21 cellular contexts compared by ENCODE assay signal in genomic region chr7:710161-710560, GRCh38. TPM values are rescaled to one million over a fixed set of nuclear protein-coding genes. Genes with fewer than 3 reads are reported as not detected.
DNase-seq lines count a peak whose midpoint lies in the region; ATAC-seq and TF ChIP-seq lines count a peak whose summit lies in the region.
"Had no signal": no experiment of that assay in that cellular context is flagged by ENCODE, and none has a peak within 500 bp of the region (broad histone marks: within the 10 kb centered on the region; RNA-seq: fewer than 3 reads in every experiment).

No MANE protein-coding gene starts in this region.

- TF ChIP-seq CTCF in CD8-positive, alpha-beta T cell (IDR thresholded peaks at IDR 0.05), result no peak
- no peak for TF ChIP-seq CTCF in hepatocyte (IDR thresholded peaks at IDR 0.05; ENCODE audit: poor library complexity)
- TF ChIP-seq CTCF in osteocyte (IDR thresholded peaks at IDR 0.05), result no peak
- TF ChIP-seq CTCF in activated CD8-positive, alpha-beta T cell treated with anti-CD3 and anti-CD28 coated beads for 36 hours (IDR thresholded peaks at IDR 0.05), result no peak

- no peak overlapping the region for H3K4me2 ChIP-seq in hepatocyte

- H3K27me3 Mint-ChIP-seq in CD8-positive, alpha-beta T cell (ENCODE audit: low read depth), result no peaks in the 10 kb centered on the region
- no peaks in the 10 kb centered on the region for H3K27me3 Mint-ChIP-seq in osteocyte (ENCODE audit: unreplicated experiment)
- H3K27me3 Mint-ChIP-seq in activated CD8-positive, alpha-beta T cell treated with anti-CD3 and anti-CD28 coated beads for 36 hours, result no peaks in the 10 kb centered on the region

- peak overlapping the region; percentile 66 for H3K4me3 Mint-ChIP-seq in CD8-positive, alpha-beta T cell
- peak overlapping the region; percentile 33 for H3K4me3 Mint-ChIP-seq in osteocyte (ENCODE audit: unreplicated experiment)
- no peak overlapping the region for H3K4me3 Mint-ChIP-seq in activated CD8-positive, alpha-beta T cell treated with anti-CD3 and anti-CD28 coated beads for 36 hours

- CTCF ChIA-PET in CD8-positive, alpha-beta T cell (lab: Charles Lee), result interaction anchor here (1.0 to 1.3 kb wide), 2 partner anchors 92 to 377 kb away, joined by 3 to 4 read pairs; no protein-coding TSS in a partner anchor
- CTCF ChIA-PET in activated CD8-positive, alpha-beta T cell treated with anti-CD3 and anti-CD28 coated beads for 36 hours (lab: Charles Lee), result no interaction called here

- POLR2A ChIA-PET in CD8-positive, alpha-beta T cell (lab: Charles Lee), result interaction anchor here (0.7 kb wide), 1 partner anchor 249 kb away, joined by 5 read pairs; no protein-coding TSS in a partner anchor
- POLR2A ChIA-PET in activated CD8-positive, alpha-beta T cell treated with anti-CD3 and anti-CD28 coated beads for 36 hours (lab: Charles Lee), result no interaction called here

- no peak overlapping the region for H3K27ac ChIP-seq in CD8-positive, alpha-beta T cell (ENCODE audit: low read depth, low read length)
- no peak overlapping the region for H3K27ac ChIP-seq in hepatocyte
- H3K27ac ChIP-seq: 22Rv1, brain microvascular endothelial cell, right lobe of liver, tibial artery had no signal

- peaks cover 16% of the 10 kb centered on the region for H3K4me1 Mint-ChIP-seq in CD8-positive, alpha-beta T cell (ENCODE audit: low read depth)
- peaks cover 13% of the 10 kb centered on the region for H3K4me1 Mint-ChIP-seq in osteocyte (ENCODE audit: unreplicated experiment)
- peaks cover 11% of the 10 kb centered on the region for H3K4me1 Mint-ChIP-seq in activated CD8-positive, alpha-beta T cell treated with anti-CD3 and anti-CD28 coated beads for 36 hours (ENCODE audit: low read depth)

- H3K27ac Mint-ChIP-seq in CD8-positive, alpha-beta T cell, result no peak overlapping the region
- no peak overlapping the region for H3K27ac Mint-ChIP-seq in osteocyte (ENCODE audit: unreplicated experiment)
- no peak overlapping the region for H3K27ac Mint-ChIP-seq in activated CD8-positive, alpha-beta T cell treated with anti-CD3 and anti-CD28 coated beads for 36 hours
- H3K27ac Mint-ChIP-seq: activated T-helper 1 cell treated with anti-CD3 and anti-CD28 coated beads, Interleukin-12 subunit alpha, Interleukin-12 subunit beta, Interleukin-2, Interleukin-4 antibody, amounts not matched to agents 30 ng/mL and 10 ng/mL and 1 ng/mL, durations not matched to agents 14 hours and 24 hours and 36 hours had no signal

- no peaks in the 10 kb centered on the region for H3K9me2 ChIP-seq in hepatocyte (replicated peaks; ENCODE audit: insufficient read depth)

- no peak for ATAC-seq in CD8-positive, alpha-beta T cell
- ATAC-seq in activated CD8-positive, alpha-beta T cell treated with anti-CD3 and anti-CD28 coated beads for 36 hours, result no peak
- no peak for ATAC-seq in HG03442 (IDR thresholded peaks at IDR 0.05; ENCODE audit: unreplicated experiment)
- ATAC-seq: Panc1, right lobe of liver had no signal

- H3K36me3 ChIP-seq in CD8-positive, alpha-beta T cell (ENCODE audit: insufficient read depth, low read length), result no peaks in the 10 kb centered on the region
- H3K36me3 ChIP-seq in hepatocyte (replicated peaks; ENCODE audit: insufficient read depth, low read depth), result no peaks in the 10 kb centered on the region
- H3K36me3 ChIP-seq: brain microvascular endothelial cell, right lobe of liver, stomach, tibial artery had no signal

- 86% methylated on average over 14 of the region's 14 CpGs for WGBS in hepatocyte (ENCODE audit: low lambda C conversion rate, missing lambda C conversion rate)

- no peaks in the 10 kb centered on the region for H3K9me3 Mint-ChIP-seq in CD8-positive, alpha-beta T cell
- H3K9me3 Mint-ChIP-seq in osteocyte (ENCODE audit: unreplicated experiment), result no peaks in the 10 kb centered on the region
- no peaks in the 10 kb centered on the region for H3K9me3 Mint-ChIP-seq in activated CD8-positive, alpha-beta T cell treated with anti-CD3 and anti-CD28 coated beads for 36 hours
- H3K9me3 Mint-ChIP-seq: activated T-helper 1 cell treated with anti-CD3 and anti-CD28 coated beads, Interleukin-12 subunit alpha, Interleukin-12 subunit beta, Interleukin-2, Interleukin-4 antibody, amounts not matched to agents 30 ng/mL and 10 ng/mL and 1 ng/mL, durations not matched to agents 14 hours and 24 hours and 36 hours had no signal

- peaks cover 4% of the 10 kb centered on the region for H3K79me2 ChIP-seq in hepatocyte

- no peak overlapping the region for H2AFZ ChIP-seq in hepatocyte

- peaks cover 18% of the 10 kb centered on the region for H3K36me3 Mint-ChIP-seq in CD8-positive, alpha-beta T cell
- peaks cover 2% of the 10 kb centered on the region for H3K36me3 Mint-ChIP-seq in osteocyte (ENCODE audit: unreplicated experiment)
- H3K36me3 Mint-ChIP-seq in activated CD8-positive, alpha-beta T cell treated with anti-CD3 and anti-CD28 coated beads for 36 hours (ENCODE audit: low read depth), result peaks cover 30% of the 10 kb centered on the region

- no peaks in the 10 kb centered on the region for H3K9me3 ChIP-seq in CD8-positive, alpha-beta T cell (ENCODE audit: low read length)
- no peaks in the 10 kb centered on the region for H3K9me3 ChIP-seq in hepatocyte (ENCODE audit: low read depth)
- H3K9me3 ChIP-seq: right lobe of liver, stomach, tibial artery had no signal

- peak; percentile 13 for DNase-seq in activated CD4-positive, CD25-positive, alpha-beta regulatory T cell treated with anti-CD3 and anti-CD28 coated beads, Interleukin-2, amount 50 U/mL, for 72 hours
- no peak for DNase-seq in activated CD4-positive, CD25-positive, alpha-beta regulatory T cell (lab: John Stamatoyannopoulos, UW)
- DNase-seq in CD8-positive, alpha-beta T cell, result no peak
- DNase-seq in hepatocyte (ENCODE audit: low spot score) (peak; percentile 1), osteocyte (ENCODE audit: extremely low spot score, unreplicated experiment) (no peak), LoVo (ENCODE audit: low spot score) (no peak)
- no peak for DNase-seq in activated CD8-positive, alpha-beta T cell treated with anti-CD3 and anti-CD28 coated beads for 36 hours
- DNase-seq: activated CD4-positive, alpha-beta T cell treated with anti-CD3 and anti-CD28 coated beads for 1 hour; brain microvascular endothelial cell; DMS79; KG1; NCI-H1436; NK-92 treated with Interleukin-12 subunit alpha and Interleukin-12 subunit beta, amount 100 ng/mL, for 24 hours; right lobe of liver; SIG-M5 had no signal

- H3K27me3 ChIP-seq in CD8-positive, alpha-beta T cell (ENCODE audit: insufficient read depth, low read length), result no peaks in the 10 kb centered on the region
- H3K27me3 ChIP-seq in hepatocyte, result no peaks in the 10 kb centered on the region
- H3K27me3 ChIP-seq: brain microvascular endothelial cell, right lobe of liver had no signal

- no peaks in the 10 kb centered on the region for H4K20me1 ChIP-seq in hepatocyte (ENCODE audit: insufficient read depth, poor library complexity, severe bottlenecking)

- H3K4me1 ChIP-seq in CD8-positive, alpha-beta T cell (ENCODE audit: insufficient read depth, low read length), result peaks cover 14% of the 10 kb centered on the region
- no peaks in the 10 kb centered on the region for H3K4me1 ChIP-seq in hepatocyte (ENCODE audit: insufficient read depth)
- H3K4me1 ChIP-seq: right lobe of liver had no signal

- intact Hi-C loops in CD8-positive, alpha-beta T cell (cut with DNase I, micrococcal nuclease), result loop anchor here in 1 of 2 experiments (5.0 kb wide), 1 partner anchor 128 kb away; no protein-coding TSS in a partner anchor
- intact Hi-C loops in activated CD8-positive, alpha-beta T cell treated with anti-CD3 and anti-CD28 coated beads for 36 hours (cut with micrococcal nuclease), result no loop called here

- H3K4me3 ChIP-seq in CD8-positive, alpha-beta T cell (ENCODE audit: low read depth, low read length), result no peak overlapping the region
- no peak overlapping the region for H3K4me3 ChIP-seq in hepatocyte
- H3K4me3 ChIP-seq: right lobe of liver, tibial artery had no signal

RNA-seq across cellular contexts. Expression of gene DNAAF5, which starts 16.3 kb away (rescaled TPM):
- 1 to 10 TPM; 4.3 to 4.9 TPM for total RNA-seq in CD8-positive, alpha-beta T cell
- total RNA-seq in hepatocyte, result 14.2 and 23.5 TPM in 2 replicates
- polyA plus RNA-seq in hepatocyte, result 18.7 and 19.0 TPM in 2 replicates
- total RNA-seq in osteocyte, result 28.1 and 36.9 TPM in 2 replicates
- 10 to 100 TPM; 36.4 to 36.8 TPM for total RNA-seq in activated CD8-positive, alpha-beta T cell treated with anti-CD3 and anti-CD28 coated beads for 36 hours

RNA-seq across cellular contexts. Expression of gene PRKAR1B, which starts 16.9 kb away (rescaled TPM):
- total RNA-seq in CD8-positive, alpha-beta T cell, result 10 to 100 TPM; 16.6 to 20.2 TPM
- 16.6 and 23.4 TPM in 2 replicates for total RNA-seq in hepatocyte
- polyA plus RNA-seq in hepatocyte, result 27.4 and 28.7 TPM in 2 replicates
- total RNA-seq in osteocyte, result 10.9 and 12.0 TPM in 2 replicates
- 10 to 100 TPM; 48.7 to 49.9 TPM for total RNA-seq in activated CD8-positive, alpha-beta T cell treated with anti-CD3 and anti-CD28 coated beads for 36 hours

Comparison
In these comparisons a context has a peak if more than half of its experiments do, and no peak if none do; other contexts are left out.
1. DNase-seq: peak in activated CD4-positive, CD25-positive, alpha-beta regulatory T cell treated with anti-CD3 and anti-CD28 coated beads, Interleukin-2, amount 50 U/mL, for 72 hours (single experiment) and hepatocyte (single experiment); none in activated CD4-positive, CD25-positive, alpha-beta regulatory T cell (0 of 4), CD8-positive, alpha-beta T cell (0 of 7), osteocyte (single experiment), LoVo (single experiment) and activated CD8-positive, alpha-beta T cell treated with anti-CD3 and anti-CD28 coated beads for 36 hours (single experiment).